ENCODE assay signal across 8 cellular contexts in genomic region chr3:72996473-72997333, GRCh38.
DNase-seq lines count a peak whose midpoint lies in the region; ATAC-seq and TF ChIP-seq lines count a peak whose summit lies in the region.

Gene PPP4R2, plus strand, starts transcription at chr3:72996811. Its CDS starts 227 bp downstream, at chr3:72997038.

- H3K27ac ChIP-seq in caudate nucleus (ENCODE audit: low read depth, low read length) = peak within 1 kb of the TSS; percentile 96

- POLR2A ChIA-PET in AG04449 (lab: Yijun Ruan, JAX) = interaction anchor here (0.6 kb wide), 1 partner anchor 289 kb away, joined by 3 read pairs; no protein-coding TSS in a partner anchor

- peak within 1 kb of the TSS; percentile 82 for H3K4me3 ChIP-seq in AG04449 (ENCODE audit: low read depth, low read length)

- DNase-seq in AG04449 (ENCODE audit: low read depth, low spot score) (peak; percentile 50), NCI-H2227 treated with DMSO at 0.1 percent for 48 hours (lab: John Stamatoyannopoulos, UW) (peak; percentile 68), caudate nucleus (lab: John Stamatoyannopoulos, UW) (peak in 60 of 61 donors; percentile 14 to 92 (median 78)), islet precursor cell (peak; percentile 96)
- peak; percentile 75 to 90 (median 83) for DNase-seq in activated CD4-positive, CD25-positive, alpha-beta regulatory T cell (lab: John Stamatoyannopoulos, UW)
- DNase-seq in stimulated activated CD4-positive, alpha-beta T cell treated with anti-CD3 and anti-CD28 coated beads, Interleukin-12 subunit alpha, Interleukin-12 subunit beta, amount 100 ng/mL, for 48 hours (ENCODE audit: low read depth in 2 of 3, low spot score in 1 of 3) = peak; percentile 83 to 87 (median 85)

- peak; percentile 81 for ATAC-seq in GM18858 (IDR thresholded peaks at IDR 0.05; ENCODE audit: unreplicated experiment)
- ATAC-seq in HG03066 (IDR thresholded peaks at IDR 0.05; ENCODE audit: low read depth, unreplicated experiment) = peak; percentile 86

- CTCF ChIA-PET in AG04449 (lab: Yijun Ruan, JAX) = interaction anchor here (0.6 to 2.0 kb wide), 10 partner anchors 10 to 147 kb away, joined by 3 to 8 read pairs (median 4); no protein-coding TSS in a partner anchor

- TF ChIP-seq CTCF in AG04449 (IDR thresholded peaks at IDR 0.05; ENCODE audit: insufficient read depth, low read length, missing control alignments) = no peak

Comparison
In these comparisons a context has a peak if more than half of its experiments do, and no peak if none do; other contexts are left out.
1. Peak in every context shown above with its lines: DNase-seq, ATAC-seq, H3K4me3 ChIP-seq and H3K27ac ChIP-seq.